In genomic region chr21:15219866-15220265, GRCh38 we compare ENCODE assay signal across 25 cellular contexts.
DNase-seq lines count a peak whose midpoint lies in the region; ATAC-seq, FAIRE-seq and TF ChIP-seq lines count a peak whose summit lies in the region.
"Had no signal": no experiment of that assay in that cellular context is flagged by ENCODE, and none has a peak within 500 bp of the region (broad histone marks: within the 10 kb centered on the region; RNA-seq: fewer than 3 reads in every experiment).

No MANE protein-coding gene starts in this region.

- H3K27ac ChIP-seq in HepG2 (ENCODE audit: extremely low read length, insufficient read depth, low read length) = peak overlapping the region; percentile 39
- H3K27ac ChIP-seq in right lobe of liver = no peak overlapping the region
- H3K27ac ChIP-seq in K562 (ENCODE audit: extremely low read depth, low read depth, low read length) = no peak overlapping the region
- H3K27ac ChIP-seq in naive thymus-derived CD4-positive, alpha-beta T cell (ENCODE audit: low read depth, low read length) = no peak overlapping the region
- H3K27ac ChIP-seq in neuronal stem cell (replicated peaks; ENCODE audit: low read length) = no peak overlapping the region
- H3K27ac ChIP-seq: gastroesophageal sphincter had no signal

- POLR2A ChIA-PET in HepG2 (lab: Yijun Ruan, JAX) = interaction anchor here (1.1 kb wide), 1 partner anchor 97 kb away, joined by 3 read pairs; no protein-coding TSS in a partner anchor
- POLR2A ChIA-PET in K562 (lab: Yijun Ruan, JAX) = no interaction called here
- POLR2A ChIA-PET in naive thymus-derived CD4-positive, alpha-beta T cell (lab: Charles Lee) = no interaction called here

- H2AK5ac ChIP-seq in neuronal stem cell (ENCODE audit: low read depth, low read length) = no peak overlapping the region

- H3K79me1 ChIP-seq in neuronal stem cell (ENCODE audit: low read depth, low read length) = no peaks in the 10 kb centered on the region

- no peak for TF ChIP-seq RAD21 in HepG2 (CRISPR knock-in tag; IDR thresholded peaks at IDR 0.05)
- no peak for TF ChIP-seq RAD21 in K562 (CRISPR knock-in tag; conservative IDR thresholded peaks at IDR 0.05 in 1 of 2, IDR thresholded peaks at IDR 0.05 in 1 of 2)

- H3K27me3 Mint-ChIP-seq in naive thymus-derived CD4-positive, alpha-beta T cell = no peaks in the 10 kb centered on the region
- H3K27me3 Mint-ChIP-seq: activated B cell treated with CpG ODN at 0.5 μM for 24 hours; CD4-positive, CD25-positive, alpha-beta regulatory T cell; stimulated activated naive CD8-positive, alpha-beta T cell treated with anti-CD3 and anti-CD28 coated beads, Interleukin-15, Interleukin-2, amounts not matched to agents 100 ng/mL and 50 ng/mL, for 24 hours; type B pancreatic cell had no signal

- TF ChIP-seq EP300 in HepG2 (IDR thresholded peaks at IDR 0.05; ENCODE audit: low read depth in 2 of 2, low read length in 2 of 2) = no peak
- TF ChIP-seq EP300 in HepG2 (CRISPR knock-in tag; IDR thresholded peaks at IDR 0.05; ENCODE audit: borderline replicate concordance) = no peak
- no peak for TF ChIP-seq EP300 in K562 (IDR thresholded peaks at IDR 0.05; ENCODE audit: low read length)

- H3K4me3 ChIP-seq in HepG2 (replicated peaks in 1 of 3; ENCODE audit: insufficient read depth in 1 of 3, low read depth in 2 of 3, low read length in 3 of 3) = no peak overlapping the region
- no peak overlapping the region for H3K4me3 ChIP-seq in right lobe of liver
- H3K4me3 ChIP-seq in K562 = no peak overlapping the region
- H3K4me3 ChIP-seq in naive thymus-derived CD4-positive, alpha-beta T cell (ENCODE audit: low read length) = no peak overlapping the region
- no peak overlapping the region for H3K4me3 ChIP-seq in neuronal stem cell (ENCODE audit: low read length in 2 of 2)
- H3K4me3 ChIP-seq: gastroesophageal sphincter had no signal

- no peak overlapping the region for H2BK5ac ChIP-seq in neuronal stem cell (ENCODE audit: low read length)

- H3K9ac ChIP-seq in HepG2 (ENCODE audit: insufficient read depth, low read depth, low read length) (no peak overlapping the region), K562 (ENCODE audit: insufficient read depth in 1 of 2, low read depth in 2 of 2, low read length in 2 of 2) (no peak overlapping the region), neuronal stem cell (ENCODE audit: low read depth, low read length, poor library complexity) (no peak overlapping the region)

- no peak overlapping the region for H4K91ac ChIP-seq in neuronal stem cell (ENCODE audit: low read depth, low read length, poor library complexity)

- H4K20me1 ChIP-seq in HepG2 (ENCODE audit: insufficient read depth, low read length) = no peaks in the 10 kb centered on the region
- no peaks in the 10 kb centered on the region for H4K20me1 ChIP-seq in K562 (replicated peaks; ENCODE audit: control insufficient read depth, insufficient read depth, low read length)

- H3K27ac Mint-ChIP-seq in naive thymus-derived CD4-positive, alpha-beta T cell = no peak overlapping the region
- H3K27ac Mint-ChIP-seq: activated B cell treated with CpG ODN at 0.5 μM for 24 hours; activated CD8-positive, alpha-beta T cell treated with anti-CD3 and anti-CD28 coated beads, Interleukin-2, amount 10 ng/mL, durations not matched to agents 7 days and 5 days; CD4-positive, CD25-positive, alpha-beta regulatory T cell; HFFc6; stimulated activated naive CD8-positive, alpha-beta T cell treated with anti-CD3 and anti-CD28 coated beads, Interleukin-15, Interleukin-2, amounts not matched to agents 100 ng/mL and 50 ng/mL, for 24 hours; type B pancreatic cell had no signal

- H3K9me3 Mint-ChIP-seq in naive thymus-derived CD4-positive, alpha-beta T cell = no peaks in the 10 kb centered on the region
- H3K9me3 Mint-ChIP-seq: activated B cell treated with CpG ODN at 0.5 μM for 24 hours; CD4-positive, CD25-positive, alpha-beta regulatory T cell; stimulated activated naive CD8-positive, alpha-beta T cell treated with anti-CD3 and anti-CD28 coated beads, Interleukin-15, Interleukin-2, amounts not matched to agents 100 ng/mL and 50 ng/mL, for 24 hours had no signal

- BruUV-seq in HepG2 (replicated peaks; lab: Mats Ljungman, UMichigan) (no TSS peak), K562 (replicated peaks; lab: Mats Ljungman, UMichigan) (no TSS peak)

- CTCF ChIA-PET in HepG2 (lab: Yijun Ruan, JAX; ENCODE audit: low intra/inter-chr PET ratio, low total read pairs) (no interaction called here), K562 (lab: Yijun Ruan, JAX; ENCODE audit: low intra/inter-chr PET ratio) (no interaction called here)
- CTCF ChIA-PET in naive thymus-derived CD4-positive, alpha-beta T cell (lab: Charles Lee) = interaction anchor here (0.6 kb wide), 1 partner anchor 22 kb away, joined by 3 read pairs; no protein-coding TSS in a partner anchor

- no peak overlapping the region for H2BK12ac ChIP-seq in neuronal stem cell (ENCODE audit: low read length)

- TF ChIP-seq POLR2A in HepG2 (IDR thresholded peaks at IDR 0.05; ENCODE audit: insufficient read depth in 1 of 2, low read depth in 2 of 2, low read length in 2 of 2) (no peak), right lobe of liver (IDR thresholded peaks at IDR 0.05) (no peak), K562 (conservative IDR thresholded peaks at IDR 0.05) (no peak)

- no peak overlapping the region for H3K18ac ChIP-seq in neuronal stem cell (ENCODE audit: low read length)

- H3K4ac ChIP-seq in neuronal stem cell (ENCODE audit: low read length) = no peak overlapping the region

- no peaks in the 10 kb centered on the region for H3K36me3 ChIP-seq in HepG2 (replicated peaks in 1 of 2; ENCODE audit: control insufficient read depth in 1 of 2, insufficient read depth in 2 of 2, low read length in 2 of 2)
- H3K36me3 ChIP-seq in right lobe of liver = no peaks in the 10 kb centered on the region
- no peaks in the 10 kb centered on the region for H3K36me3 ChIP-seq in K562 (ENCODE audit: control insufficient read depth, insufficient read depth, low read length)
- no peaks in the 10 kb centered on the region for H3K36me3 ChIP-seq in naive thymus-derived CD4-positive, alpha-beta T cell (ENCODE audit: control insufficient read depth in 2 of 3, insufficient read depth in 3 of 3, low read length in 3 of 3)
- no peaks in the 10 kb centered on the region for H3K36me3 ChIP-seq in neuronal stem cell (replicated peaks in 1 of 2; ENCODE audit: control insufficient read depth in 2 of 2, insufficient read depth in 2 of 2, low read length in 2 of 2)
- H3K36me3 ChIP-seq: gastroesophageal sphincter had no signal

- H4K8ac ChIP-seq in neuronal stem cell (ENCODE audit: low read depth, low read length) = no peak overlapping the region

- H3K4me3 Mint-ChIP-seq in naive thymus-derived CD4-positive, alpha-beta T cell = peak overlapping the region in 1 of 10 donors; percentile 23
- H3K4me3 Mint-ChIP-seq: activated B cell treated with CpG ODN at 0.5 μM for 24 hours; activated CD8-positive, alpha-beta T cell treated with anti-CD3 and anti-CD28 coated beads, Interleukin-2, amount 10 ng/mL, durations not matched to agents 7 days and 5 days; CD4-positive, CD25-positive, alpha-beta regulatory T cell; HFFc6; stimulated activated naive CD8-positive, alpha-beta T cell treated with anti-CD3 and anti-CD28 coated beads, Interleukin-15, Interleukin-2, amounts not matched to agents 100 ng/mL and 50 ng/mL, for 24 hours; type B pancreatic cell had no signal

- H3K9me3 ChIP-seq in HepG2 (ENCODE audit: low read length) (no peaks in the 10 kb centered on the region), right lobe of liver (no peaks in the 10 kb centered on the region), K562 (replicated peaks; ENCODE audit: control insufficient read depth, insufficient read depth, low read depth, low read length) (no peaks in the 10 kb centered on the region), neuronal stem cell (replicated peaks in 1 of 2; ENCODE audit: control insufficient read depth in 2 of 2, insufficient read depth in 1 of 2, low read depth in 1 of 2, low read length in 2 of 2) (peaks cover 0 to 3% of the 10 kb centered on the region in 2 donors)
- H3K9me3 ChIP-seq in naive thymus-derived CD4-positive, alpha-beta T cell (ENCODE audit: control insufficient read depth in 2 of 3, low read length in 3 of 3) = no peaks in the 10 kb centered on the region
- H3K9me3 ChIP-seq: gastroesophageal sphincter had no signal

- H3K36me3 Mint-ChIP-seq in naive thymus-derived CD4-positive, alpha-beta T cell = no peaks in the 10 kb centered on the region
- H3K36me3 Mint-ChIP-seq: CD4-positive, CD25-positive, alpha-beta regulatory T cell; type B pancreatic cell had no signal

- no peak overlapping the region for H3K23ac ChIP-seq in neuronal stem cell (ENCODE audit: low read depth, low read length, poor library complexity)

- H2AFZ ChIP-seq in HepG2 (ENCODE audit: low read length) = peak overlapping the region; percentile 70
- H2AFZ ChIP-seq in K562 (ENCODE audit: low read depth, low read length) = peak overlapping the region; percentile 76
- no peak overlapping the region for H2AFZ ChIP-seq in neuronal stem cell (ENCODE audit: low read length)

- H3K14ac ChIP-seq in neuronal stem cell (ENCODE audit: low read length) = no peak overlapping the region

- no peaks in the 10 kb centered on the region for H3K9me1 ChIP-seq in K562 (ENCODE audit: control insufficient read depth, insufficient read depth, low read length)

- no peak overlapping the region for H2BK15ac ChIP-seq in neuronal stem cell (ENCODE audit: low read length)

- DNase-seq in HepG2 (ENCODE audit: low spot score) (no peak), right lobe of liver (no peak), K562 (ENCODE audit: extremely low read depth in 1 of 4, low spot score in 3 of 4) (no peak), neuronal stem cell (ENCODE audit: low spot score) (no peak)
- DNase-seq in naive thymus-derived CD4-positive, alpha-beta T cell = no peak
- DNase-seq in stimulated activated CD4-positive, alpha-beta T cell treated with anti-CD3 and anti-CD28 coated beads, Interleukin-15, amount 100 ng/mL, for 24 hours = no peak
- DNase-seq: activated B cell treated with CpG ODN at 0.5 μM for 24 hours; activated CD8-positive, alpha-beta T cell treated with anti-CD3 and anti-CD28 coated beads, Interleukin-2, amount 10 ng/mL, durations not matched to agents 7 days and 5 days; activated naive CD4-positive, alpha-beta T cell treated with anti-CD3 and anti-CD28 coated beads, Interleukin-2, amount 50 U/mL, for 16 hours; activated T-cell treated with anti-CD3 and anti-CD28 coated beads, Interleukin-2, amount 50 U/mL, for 48 hours; CD4-positive, CD25-positive, alpha-beta regulatory T cell; DMS153; HFFc6; KG1; left cardiac atrium; NCI-H1105 treated with DMSO at 0.1 percent for 48 hours; NCI-H526 treated with DMSO at 0.1 percent for 48 hours; T-helper 2 cell had no signal

- FAIRE-seq in HepG2 (lab: Jason Lieb, UNC) = no peak
- no peak for FAIRE-seq in K562 (lab: Jason Lieb, UNC)
- FAIRE-seq: astrocyte, GM12892 had no signal

- in situ Hi-C loops in HepG2 (cut with HindIII; ENCODE audit: extremely low pct_ligation_motif_present, low pct_unique_long_range_greater_than_20kb) (loop anchor here (10.0 kb wide), 1 partner anchor 155 kb away; the partner anchor contains the start of gene NRIP1), K562 (cut with MboI) (no loop called here)

- TF ChIP-seq CTCF in HepG2 (CRISPR knock-in tag; IDR thresholded peaks at IDR 0.05) (no peak), right lobe of liver (IDR thresholded peaks at IDR 0.05) (no peak), K562 (IDR thresholded peaks at IDR 0.05 in 2 of 3, conservative IDR thresholded peaks at IDR 0.05 in 1 of 3; ENCODE audit: insufficient read depth in 2 of 3, low read depth in 1 of 3, low read length in 3 of 3) (no peak)

- H3K79me2 ChIP-seq in HepG2 (ENCODE audit: insufficient read depth, low read length) (no peaks in the 10 kb centered on the region), K562 (ENCODE audit: control insufficient read depth, insufficient read depth, low read length) (no peaks in the 10 kb centered on the region)

- no peak overlapping the region for H2BK120ac ChIP-seq in neuronal stem cell (ENCODE audit: low read depth, low read length)

- ATAC-seq in HepG2 (no peak), right lobe of liver (no peak), K562 (no peak), GM18511 (IDR thresholded peaks at IDR 0.05; ENCODE audit: unreplicated experiment) (no peak), GM19395 (IDR thresholded peaks at IDR 0.05; ENCODE audit: unreplicated experiment) (no peak)
- peak; percentile 16 for ATAC-seq in naive thymus-derived CD4-positive, alpha-beta T cell
- ATAC-seq: activated CD8-positive, alpha-beta T cell treated with anti-CD3 and anti-CD28 coated beads, Interleukin-2, amount 10 ng/mL, durations not matched to agents 7 days and 5 days had no signal

- H3K4me1 Mint-ChIP-seq in naive thymus-derived CD4-positive, alpha-beta T cell = peaks cover 0 to 7% (median 0%) of the 10 kb centered on the region in 7 donors
- H3K4me1 Mint-ChIP-seq: CD4-positive, CD25-positive, alpha-beta regulatory T cell had no signal

- intact Hi-C loops in HepG2 (cut with micrococcal nuclease; ENCODE audit: unreplicated experiment) (no loop called here), right lobe of liver (cut with DNase I) (no loop called here), K562 (cut with micrococcal nuclease) (no loop called here)
- intact Hi-C loops in naive thymus-derived CD4-positive, alpha-beta T cell (cut with micrococcal nuclease) = no loop called here

- peaks cover 43% of the 10 kb centered on the region for H3K4me1 ChIP-seq in HepG2 (ENCODE audit: insufficient read depth, low read length)
- peaks cover 0 to 23% (median 9%) of the 10 kb centered on the region in 4 donors for H3K4me1 ChIP-seq in right lobe of liver
- no peaks in the 10 kb centered on the region for H3K4me1 ChIP-seq in K562 (replicated peaks in 1 of 2; ENCODE audit: control insufficient read depth in 2 of 2, insufficient read depth in 2 of 2, low read length in 2 of 2)
- no peaks in the 10 kb centered on the region for H3K4me1 ChIP-seq in naive thymus-derived CD4-positive, alpha-beta T cell (ENCODE audit: control insufficient read depth in 2 of 2, insufficient read depth in 2 of 2, low read length in 2 of 2)
- H3K4me1 ChIP-seq in neuronal stem cell (ENCODE audit: control insufficient read depth in 2 of 2, insufficient read depth in 1 of 2, low read depth in 1 of 2, low read length in 2 of 2) = peaks cover 2 to 17% of the 10 kb centered on the region in 2 donors
- H3K4me1 ChIP-seq: gastroesophageal sphincter had no signal

- H3K27me3 ChIP-seq in HepG2 (ENCODE audit: control insufficient read depth in 1 of 2, insufficient read depth in 2 of 2, low read length in 2 of 2) (no peaks in the 10 kb centered on the region; a peak in 1 of 5 replicates), right lobe of liver (no peaks in the 10 kb centered on the region), K562 (ENCODE audit: control insufficient read depth in 2 of 2, insufficient read depth in 2 of 2, low read length in 2 of 2) (no peaks in the 10 kb centered on the region), neuronal stem cell (ENCODE audit: control insufficient read depth in 3 of 3, insufficient read depth in 3 of 3, low read depth in 1 of 3, low read length in 3 of 3) (peaks cover 0 to 5% (median 0%) of the 10 kb centered on the region in 3 experiments)
- H3K27me3 ChIP-seq in naive thymus-derived CD4-positive, alpha-beta T cell (ENCODE audit: control insufficient read depth in 2 of 2, insufficient read depth in 2 of 2, low read length in 2 of 2) = no peaks in the 10 kb centered on the region
- H3K27me3 ChIP-seq: gastroesophageal sphincter had no signal

- WGBS in HepG2 (ENCODE audit: low lambda C conversion rate) = 70% methylated on average over 5 of the region's 5 CpGs
- 55% methylated on average over 5 of the region's 5 CpGs for WGBS in right lobe of liver (ENCODE audit: insufficient coverage, low coverage, low lambda C conversion rate, missing lambda C conversion rate)
- WGBS in K562 (ENCODE audit: insufficient coverage, low coverage, missing lambda C conversion rate) = 30% methylated on average over 4 of the region's 5 CpGs
- no CpG with 5 or more reads among the region's 5 CpGs for WGBS in neuronal stem cell (ENCODE audit: extremely low coverage in 2 of 2, insufficient read length in 2 of 2, insufficient replicate concordance in 1 of 2), 2 donors

- H3K4me2 ChIP-seq in HepG2 (ENCODE audit: low read depth, low read length) (peak overlapping the region; percentile 2; the same call in 1 of the 2 replicates), K562 (ENCODE audit: insufficient read depth, low read length) (no peak overlapping the region), neuronal stem cell (ENCODE audit: insufficient read depth, low read length, poor library complexity, severe bottlenecking) (no peak overlapping the region)
